ENCODE assay signal across 1 cellular context in the genomic region with DNA sequence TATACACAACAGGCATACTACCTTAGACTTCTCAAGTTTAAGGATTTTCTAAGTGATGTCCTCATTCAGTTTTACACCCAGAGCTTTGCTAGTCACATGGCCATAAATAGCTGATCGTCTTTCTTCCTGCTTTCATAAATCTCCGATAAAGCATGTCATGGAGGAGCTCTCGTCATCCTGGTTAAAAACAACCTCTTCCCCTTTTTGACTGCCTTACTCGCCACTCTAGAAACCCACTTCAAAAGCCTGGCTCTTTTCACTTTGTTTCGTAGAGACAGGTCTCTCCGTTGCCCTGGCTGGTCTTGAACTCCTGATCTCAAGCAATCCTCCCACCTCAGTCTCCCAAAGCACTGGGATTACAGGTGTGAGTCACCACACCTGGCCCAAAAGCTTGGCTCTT.
A peak's percentile ranks its signal among the peaks of the same experiment; 100 is the strongest.
TF ChIP-seq lines count a peak whose summit lies in the region.

No MANE protein-coding gene starts in this region.

TF ChIP-seq in K562, 482 proteins besides CTCF, POLR2A, EP300 and RAD21 (continued from another document and continues in another):
- TF ChIP-seq, protein P1, sequence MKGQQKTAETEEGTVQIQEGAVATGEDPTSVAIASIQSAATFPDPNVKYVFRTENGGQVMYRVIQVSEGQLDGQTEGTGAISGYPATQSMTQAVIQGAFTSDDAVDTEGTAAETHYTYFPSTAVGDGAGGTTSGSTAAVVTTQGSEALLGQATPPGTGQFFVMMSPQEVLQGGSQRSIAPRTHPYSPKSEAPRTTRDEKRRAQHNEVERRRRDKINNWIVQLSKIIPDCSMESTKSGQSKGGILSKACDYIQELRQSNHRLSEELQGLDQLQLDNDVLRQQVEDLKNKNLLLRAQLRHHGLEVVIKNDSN (CRISPR knock-in tag; IDR thresholded peaks at IDR 0.05), result 0 out of 2 replicates have a peak, but pooled peaks have one; percentile 38
- TF ChIP-seq ZNF583 (CRISPR knock-in tag; IDR thresholded peaks at IDR 0.05) (peak; percentile 91), KDM5B (IDR thresholded peaks at IDR 0.05; ENCODE audit: insufficient replicate concordance, low read depth, low read length) (no peak), ZNF354B (CRISPR knock-in tag; IDR thresholded peaks at IDR 0.05) (peak; percentile 11; the same call in 1 of the 2 replicates), SIRT6 (IDR thresholded peaks at IDR 0.05; ENCODE audit: low read depth, low read length) (no peak), ZBTB17 (CRISPR knock-in tag; IDR thresholded peaks at IDR 0.05) (peak; percentile 70; the same call in 1 of the 2 replicates), ZNF785 (CRISPR knock-in tag; IDR thresholded peaks at IDR 0.05) (no peak), NR2C1 (IDR thresholded peaks at IDR 0.05) (no peak), NR2C1 (tag; IDR thresholded peaks at IDR 0.05) (peak; percentile 67), NFE2 (IDR thresholded peaks at IDR 0.05; ENCODE audit: low read depth) (no peak), GATAD2B (IDR thresholded peaks at IDR 0.05; ENCODE audit: borderline replicate concordance) (no peak), MECOM (CRISPR knock-in tag; IDR thresholded peaks at IDR 0.05) (no peak), ZNF41 (CRISPR knock-in tag; conservative IDR thresholded peaks at IDR 0.05) (peak; percentile 77; the same call in 1 of the 2 replicates), TFAM (CRISPR knock-in tag; conservative IDR thresholded peaks at IDR 0.05) (no peak), TEAD2 (tag; IDR thresholded peaks at IDR 0.05) (no peak), SMAD3 (CRISPR knock-in tag; conservative IDR thresholded peaks at IDR 0.05) (peak; percentile 90), ZNF668 (CRISPR knock-in tag; IDR thresholded peaks at IDR 0.05) (0 out of 2 replicates have a peak, but pooled peaks have one; percentile 10), GTF2E2 (tag; IDR thresholded peaks at IDR 0.05) (0 out of 2 replicates have a peak, but pooled peaks have one; percentile 62), ZNF699 (CRISPR knock-in tag; IDR thresholded peaks at IDR 0.05; ENCODE audit: insufficient replicate concordance) (no peak), RBBP5 (IDR thresholded peaks at IDR 0.05; ENCODE audit: borderline replicate concordance, insufficient read depth, low read length, poor library complexity, severe bottlenecking) (no peak), THRAP3 (IDR thresholded peaks at IDR 0.05; ENCODE audit: borderline replicate concordance) (no peak), ZNF274 (IDR thresholded peaks at IDR 0.05; ENCODE audit: borderline replicate concordance, low read depth, low read length) (no peak), SRF (CRISPR knock-in tag; IDR thresholded peaks at IDR 0.05) (peak in 1 of 2 experiments; percentile 23; a peak in 1 of 4 replicates), MYC (IDR thresholded peaks at IDR 0.05; ENCODE audit: low read depth, low read length) (peak; percentile 59), MYC (CRISPR knock-in tag; IDR thresholded peaks at IDR 0.05; ENCODE audit: borderline replicate concordance, low read depth) (no peak), STAG1 (CRISPR knock-in tag; IDR thresholded peaks at IDR 0.05; ENCODE audit: borderline replicate concordance) (no peak), GABPA (tag; conservative IDR thresholded peaks at IDR 0.05; ENCODE audit: low read depth) (peak; percentile 27; the same call in 1 of the 2 replicates), HSF4 (CRISPR knock-in tag; IDR thresholded peaks at IDR 0.05; ENCODE audit: borderline replicate concordance) (peak; percentile 46; the same call in 1 of the 2 replicates), ETS2 (tag; IDR thresholded peaks at IDR 0.05; ENCODE audit: borderline replicate concordance, poor library complexity, severe bottlenecking) (no peak), MCM5 (IDR thresholded peaks at IDR 0.05; ENCODE audit: low read depth) (no peak), RUNX1 (IDR thresholded peaks at IDR 0.05; ENCODE audit: low read depth) (no peak), TGIF2 (CRISPR knock-in tag; IDR thresholded peaks at IDR 0.05) (no peak), OTX1 (CRISPR knock-in tag; IDR thresholded peaks at IDR 0.05) (no peak), KLF13 (tag; IDR thresholded peaks at IDR 0.05; ENCODE audit: borderline replicate concordance, low read depth) (no peak), ZBTB7A (IDR thresholded peaks at IDR 0.05; ENCODE audit: borderline replicate concordance, control insufficient read depth, low read depth, low read length) (no peak), BRCA1 (IDR thresholded peaks at IDR 0.05) (no peak), BRCA1 (CRISPR knock-in tag; IDR thresholded peaks at IDR 0.05) (no peak), ZNF282 (CRISPR knock-in tag; IDR thresholded peaks at IDR 0.05) (no peak), TEAD1 (CRISPR knock-in tag; IDR thresholded peaks at IDR 0.05) (peak in 1 of 2 experiments; percentile 93; a peak in 2 of 4 replicates), ZNF76 (CRISPR knock-in tag; IDR thresholded peaks at IDR 0.05; ENCODE audit: borderline replicate concordance) (no peak), ZNF551 (CRISPR knock-in tag; IDR thresholded peaks at IDR 0.05) (no peak), PTRF (tag; IDR thresholded peaks at IDR 0.05) (0 out of 2 replicates have a peak, but pooled peaks have one; percentile 51), SAFB (IDR thresholded peaks at IDR 0.05; ENCODE audit: borderline replicate concordance, low read depth, low read length) (no peak), DPF2 (IDR thresholded peaks at IDR 0.05) (peak; percentile 69), MEF2D (tag; conservative IDR thresholded peaks at IDR 0.05; ENCODE audit: low read depth) (peak; percentile 90)
- TF ChIP-seq, protein P2, sequence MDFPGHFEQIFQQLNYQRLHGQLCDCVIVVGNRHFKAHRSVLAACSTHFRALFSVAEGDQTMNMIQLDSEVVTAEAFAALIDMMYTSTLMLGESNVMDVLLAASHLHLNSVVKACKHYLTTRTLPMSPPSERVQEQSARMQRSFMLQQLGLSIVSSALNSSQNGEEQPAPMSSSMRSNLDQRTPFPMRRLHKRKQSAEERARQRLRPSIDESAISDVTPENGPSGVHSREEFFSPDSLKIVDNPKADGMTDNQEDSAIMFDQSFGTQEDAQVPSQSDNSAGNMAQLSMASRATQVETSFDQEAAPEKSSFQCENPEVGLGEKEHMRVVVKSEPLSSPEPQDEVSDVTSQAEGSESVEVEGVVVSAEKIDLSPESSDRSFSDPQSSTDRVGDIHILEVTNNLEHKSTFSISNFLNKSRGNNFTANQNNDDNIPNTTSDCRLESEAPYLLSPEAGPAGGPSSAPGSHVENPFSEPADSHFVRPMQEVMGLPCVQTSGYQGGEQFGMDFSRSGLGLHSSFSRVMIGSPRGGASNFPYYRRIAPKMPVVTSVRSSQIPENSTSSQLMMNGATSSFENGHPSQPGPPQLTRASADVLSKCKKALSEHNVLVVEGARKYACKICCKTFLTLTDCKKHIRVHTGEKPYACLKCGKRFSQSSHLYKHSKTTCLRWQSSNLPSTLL (IDR thresholded peaks at IDR 0.05), result no peak
- TF ChIP-seq, protein P3, sequence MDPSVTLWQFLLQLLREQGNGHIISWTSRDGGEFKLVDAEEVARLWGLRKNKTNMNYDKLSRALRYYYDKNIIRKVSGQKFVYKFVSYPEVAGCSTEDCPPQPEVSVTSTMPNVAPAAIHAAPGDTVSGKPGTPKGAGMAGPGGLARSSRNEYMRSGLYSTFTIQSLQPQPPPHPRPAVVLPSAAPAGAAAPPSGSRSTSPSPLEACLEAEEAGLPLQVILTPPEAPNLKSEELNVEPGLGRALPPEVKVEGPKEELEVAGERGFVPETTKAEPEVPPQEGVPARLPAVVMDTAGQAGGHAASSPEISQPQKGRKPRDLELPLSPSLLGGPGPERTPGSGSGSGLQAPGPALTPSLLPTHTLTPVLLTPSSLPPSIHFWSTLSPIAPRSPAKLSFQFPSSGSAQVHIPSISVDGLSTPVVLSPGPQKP (CRISPR knock-in tag; IDR thresholded peaks at IDR 0.05), result no peak
- TF ChIP-seq, protein P4, sequence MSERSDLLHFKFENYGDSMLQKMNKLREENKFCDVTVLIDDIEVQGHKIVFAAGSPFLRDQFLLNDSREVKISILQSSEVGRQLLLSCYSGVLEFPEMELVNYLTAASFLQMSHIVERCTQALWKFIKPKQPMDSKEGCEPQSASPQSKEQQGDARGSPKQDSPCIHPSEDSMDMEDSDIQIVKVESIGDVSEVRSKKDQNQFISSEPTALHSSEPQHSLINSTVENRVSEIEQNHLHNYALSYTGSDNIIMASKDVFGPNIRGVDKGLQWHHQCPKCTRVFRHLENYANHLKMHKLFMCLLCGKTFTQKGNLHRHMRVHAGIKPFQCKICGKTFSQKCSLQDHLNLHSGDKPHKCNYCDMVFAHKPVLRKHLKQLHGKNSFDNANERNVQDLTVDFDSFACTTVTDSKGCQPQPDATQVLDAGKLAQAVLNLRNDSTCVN (CRISPR knock-in tag; IDR thresholded peaks at IDR 0.05), result no peak
- TF ChIP-seq, protein P5, sequence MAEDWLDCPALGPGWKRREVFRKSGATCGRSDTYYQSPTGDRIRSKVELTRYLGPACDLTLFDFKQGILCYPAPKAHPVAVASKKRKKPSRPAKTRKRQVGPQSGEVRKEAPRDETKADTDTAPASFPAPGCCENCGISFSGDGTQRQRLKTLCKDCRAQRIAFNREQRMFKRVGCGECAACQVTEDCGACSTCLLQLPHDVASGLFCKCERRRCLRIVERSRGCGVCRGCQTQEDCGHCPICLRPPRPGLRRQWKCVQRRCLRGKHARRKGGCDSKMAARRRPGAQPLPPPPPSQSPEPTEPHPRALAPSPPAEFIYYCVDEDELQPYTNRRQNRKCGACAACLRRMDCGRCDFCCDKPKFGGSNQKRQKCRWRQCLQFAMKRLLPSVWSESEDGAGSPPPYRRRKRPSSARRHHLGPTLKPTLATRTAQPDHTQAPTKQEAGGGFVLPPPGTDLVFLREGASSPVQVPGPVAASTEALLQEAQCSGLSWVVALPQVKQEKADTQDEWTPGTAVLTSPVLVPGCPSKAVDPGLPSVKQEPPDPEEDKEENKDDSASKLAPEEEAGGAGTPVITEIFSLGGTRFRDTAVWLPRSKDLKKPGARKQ (CRISPR knock-in tag; IDR thresholded peaks at IDR 0.05), result no peak
- TF ChIP-seq, protein P6, sequence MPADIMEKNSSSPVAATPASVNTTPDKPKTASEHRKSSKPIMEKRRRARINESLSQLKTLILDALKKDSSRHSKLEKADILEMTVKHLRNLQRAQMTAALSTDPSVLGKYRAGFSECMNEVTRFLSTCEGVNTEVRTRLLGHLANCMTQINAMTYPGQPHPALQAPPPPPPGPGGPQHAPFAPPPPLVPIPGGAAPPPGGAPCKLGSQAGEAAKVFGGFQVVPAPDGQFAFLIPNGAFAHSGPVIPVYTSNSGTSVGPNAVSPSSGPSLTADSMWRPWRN (IDR thresholded peaks at IDR 0.05; ENCODE audit: low read depth), result no peak
- TF ChIP-seq, protein P7, sequence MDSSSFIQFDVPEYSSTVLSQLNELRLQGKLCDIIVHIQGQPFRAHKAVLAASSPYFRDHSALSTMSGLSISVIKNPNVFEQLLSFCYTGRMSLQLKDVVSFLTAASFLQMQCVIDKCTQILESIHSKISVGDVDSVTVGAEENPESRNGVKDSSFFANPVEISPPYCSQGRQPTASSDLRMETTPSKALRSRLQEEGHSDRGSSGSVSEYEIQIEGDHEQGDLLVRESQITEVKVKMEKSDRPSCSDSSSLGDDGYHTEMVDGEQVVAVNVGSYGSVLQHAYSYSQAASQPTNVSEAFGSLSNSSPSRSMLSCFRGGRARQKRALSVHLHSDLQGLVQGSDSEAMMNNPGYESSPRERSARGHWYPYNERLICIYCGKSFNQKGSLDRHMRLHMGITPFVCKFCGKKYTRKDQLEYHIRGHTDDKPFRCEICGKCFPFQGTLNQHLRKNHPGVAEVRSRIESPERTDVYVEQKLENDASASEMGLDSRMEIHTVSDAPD (CRISPR knock-in tag; IDR thresholded peaks at IDR 0.05), result no peak
- TF ChIP-seq, protein P8, sequence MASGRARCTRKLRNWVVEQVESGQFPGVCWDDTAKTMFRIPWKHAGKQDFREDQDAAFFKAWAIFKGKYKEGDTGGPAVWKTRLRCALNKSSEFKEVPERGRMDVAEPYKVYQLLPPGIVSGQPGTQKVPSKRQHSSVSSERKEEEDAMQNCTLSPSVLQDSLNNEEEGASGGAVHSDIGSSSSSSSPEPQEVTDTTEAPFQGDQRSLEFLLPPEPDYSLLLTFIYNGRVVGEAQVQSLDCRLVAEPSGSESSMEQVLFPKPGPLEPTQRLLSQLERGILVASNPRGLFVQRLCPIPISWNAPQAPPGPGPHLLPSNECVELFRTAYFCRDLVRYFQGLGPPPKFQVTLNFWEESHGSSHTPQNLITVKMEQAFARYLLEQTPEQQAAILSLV (tag; IDR thresholded peaks at IDR 0.05), result no peak
- TF ChIP-seq, protein P9, sequence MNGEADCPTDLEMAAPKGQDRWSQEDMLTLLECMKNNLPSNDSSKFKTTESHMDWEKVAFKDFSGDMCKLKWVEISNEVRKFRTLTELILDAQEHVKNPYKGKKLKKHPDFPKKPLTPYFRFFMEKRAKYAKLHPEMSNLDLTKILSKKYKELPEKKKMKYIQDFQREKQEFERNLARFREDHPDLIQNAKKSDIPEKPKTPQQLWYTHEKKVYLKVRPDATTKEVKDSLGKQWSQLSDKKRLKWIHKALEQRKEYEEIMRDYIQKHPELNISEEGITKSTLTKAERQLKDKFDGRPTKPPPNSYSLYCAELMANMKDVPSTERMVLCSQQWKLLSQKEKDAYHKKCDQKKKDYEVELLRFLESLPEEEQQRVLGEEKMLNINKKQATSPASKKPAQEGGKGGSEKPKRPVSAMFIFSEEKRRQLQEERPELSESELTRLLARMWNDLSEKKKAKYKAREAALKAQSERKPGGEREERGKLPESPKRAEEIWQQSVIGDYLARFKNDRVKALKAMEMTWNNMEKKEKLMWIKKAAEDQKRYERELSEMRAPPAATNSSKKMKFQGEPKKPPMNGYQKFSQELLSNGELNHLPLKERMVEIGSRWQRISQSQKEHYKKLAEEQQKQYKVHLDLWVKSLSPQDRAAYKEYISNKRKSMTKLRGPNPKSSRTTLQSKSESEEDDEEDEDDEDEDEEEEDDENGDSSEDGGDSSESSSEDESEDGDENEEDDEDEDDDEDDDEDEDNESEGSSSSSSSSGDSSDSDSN (IDR thresholded peaks at IDR 0.05; ENCODE audit: borderline replicate concordance in 1 of 2, low read depth in 2 of 2, low read length in 2 of 2), result no peak
- TF ChIP-seq, protein P10, sequence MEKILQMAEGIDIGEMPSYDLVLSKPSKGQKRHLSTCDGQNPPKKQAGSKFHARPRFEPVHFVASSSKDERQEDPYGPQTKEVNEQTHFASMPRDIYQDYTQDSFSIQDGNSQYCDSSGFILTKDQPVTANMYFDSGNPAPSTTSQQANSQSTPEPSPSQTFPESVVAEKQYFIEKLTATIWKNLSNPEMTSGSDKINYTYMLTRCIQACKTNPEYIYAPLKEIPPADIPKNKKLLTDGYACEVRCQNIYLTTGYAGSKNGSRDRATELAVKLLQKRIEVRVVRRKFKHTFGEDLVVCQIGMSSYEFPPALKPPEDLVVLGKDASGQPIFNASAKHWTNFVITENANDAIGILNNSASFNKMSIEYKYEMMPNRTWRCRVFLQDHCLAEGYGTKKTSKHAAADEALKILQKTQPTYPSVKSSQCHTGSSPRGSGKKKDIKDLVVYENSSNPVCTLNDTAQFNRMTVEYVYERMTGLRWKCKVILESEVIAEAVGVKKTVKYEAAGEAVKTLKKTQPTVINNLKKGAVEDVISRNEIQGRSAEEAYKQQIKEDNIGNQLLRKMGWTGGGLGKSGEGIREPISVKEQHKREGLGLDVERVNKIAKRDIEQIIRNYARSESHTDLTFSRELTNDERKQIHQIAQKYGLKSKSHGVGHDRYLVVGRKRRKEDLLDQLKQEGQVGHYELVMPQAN (IDR thresholded peaks at IDR 0.05; ENCODE audit: borderline replicate concordance), result no peak
